In the genomic region with DNA sequence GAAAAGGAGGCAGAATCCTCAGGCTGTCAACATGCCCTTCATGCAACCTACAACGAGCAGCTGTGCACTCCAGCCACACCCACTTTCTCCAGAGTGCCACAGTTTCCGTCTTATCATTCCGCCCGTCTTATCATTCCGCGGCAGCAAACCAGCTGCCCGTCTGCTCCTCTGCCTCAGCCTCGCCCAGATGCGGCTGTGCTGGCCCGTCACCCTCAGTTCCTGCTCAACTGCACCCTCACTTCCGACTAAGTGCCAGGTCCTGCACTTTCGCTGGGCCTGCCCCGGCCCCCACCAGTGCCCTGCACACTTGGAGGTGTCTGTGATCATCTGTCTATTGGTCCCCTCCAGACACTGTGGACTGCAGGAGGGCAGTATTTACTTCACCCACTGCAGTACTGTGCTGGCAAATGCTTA, we compare ENCODE assay signal across 1 cellular context.
A peak's percentile ranks its signal among the peaks of the same experiment; 100 is the strongest.
TF ChIP-seq lines count a peak whose summit lies in the region.

No MANE protein-coding gene starts in this region.

TF ChIP-seq in K562, 482 proteins besides CTCF, POLR2A, EP300 and RAD21 (continued from another document and continues in another):
- TF ChIP-seq ZNF589 (CRISPR knock-in tag; IDR thresholded peaks at IDR 0.05; ENCODE audit: low read depth) (peak; percentile 99), DNMT1 (IDR thresholded peaks at IDR 0.05) (no peak), PHF8 (IDR thresholded peaks at IDR 0.05; ENCODE audit: borderline replicate concordance, low read length) (no peak; the same call in 1 of the 2 replicates), XRCC4 (IDR thresholded peaks at IDR 0.05; ENCODE audit: extremely low read depth, insufficient read depth, insufficient read length) (no peak), ZNF311 (CRISPR knock-in tag; IDR thresholded peaks at IDR 0.05) (0 out of 2 replicates have a peak, but pooled peaks have one; percentile 38), RBM34 (IDR thresholded peaks at IDR 0.05; ENCODE audit: borderline replicate concordance, insufficient read depth, low read length) (no peak), KLF6 (CRISPR knock-in tag; IDR thresholded peaks at IDR 0.05; ENCODE audit: borderline replicate concordance) (peak; percentile 54; the same call in 1 of the 2 replicates), BRD4 (IDR thresholded peaks at IDR 0.05) (no peak), NR0B1 (IDR thresholded peaks at IDR 0.05; ENCODE audit: partially characterized antibody) (no peak), CBX2 (IDR thresholded peaks at IDR 0.05; ENCODE audit: insufficient read depth, low read length, poor library complexity, severe bottlenecking) (no peak), SMARCE1 (IDR thresholded peaks at IDR 0.05) (peak; percentile 98), KDM1A (IDR thresholded peaks at IDR 0.05) (peak; percentile 64 to 80), NKRF (IDR thresholded peaks at IDR 0.05; ENCODE audit: borderline replicate concordance) (peak; percentile 96), NR2F6 (CRISPR knock-in tag; IDR thresholded peaks at IDR 0.05) (no peak), ILF3 (IDR thresholded peaks at IDR 0.05; ENCODE audit: borderline replicate concordance) (no peak), ZNF212 (CRISPR knock-in tag; IDR thresholded peaks at IDR 0.05) (no peak), RNF2 (IDR thresholded peaks at IDR 0.05) (peak; percentile 93), PHF20 (IDR thresholded peaks at IDR 0.05; ENCODE audit: partially characterized antibody) (no peak), ZNF175 (CRISPR knock-in tag; IDR thresholded peaks at IDR 0.05; ENCODE audit: low read depth) (peak; percentile 89; the same call in 1 of the 2 replicates), ZNF780A (CRISPR knock-in tag; IDR thresholded peaks at IDR 0.05) (no peak), MEF2D (tag; conservative IDR thresholded peaks at IDR 0.05; ENCODE audit: low read depth) (peak; percentile 84), EWSR1 (IDR thresholded peaks at IDR 0.05; ENCODE audit: borderline replicate concordance, low read depth, partially characterized antibody) (no peak), CAMTA2 (CRISPR knock-in tag; conservative IDR thresholded peaks at IDR 0.05) (no peak), MXI1 (IDR thresholded peaks at IDR 0.05; ENCODE audit: low read depth, low read length) (peak; percentile 94), HSF4 (CRISPR knock-in tag; IDR thresholded peaks at IDR 0.05; ENCODE audit: borderline replicate concordance) (no peak), SRSF3 (IDR thresholded peaks at IDR 0.05; ENCODE audit: insufficient read depth, low read length) (no peak), ZSCAN32 (CRISPR knock-in tag; IDR thresholded peaks at IDR 0.05) (no peak), BRD9 (IDR thresholded peaks at IDR 0.05; ENCODE audit: low read depth, partially characterized antibody) (no peak), ZNF764 (CRISPR knock-in tag; IDR thresholded peaks at IDR 0.05; ENCODE audit: low read depth) (no peak), KHSRP (IDR thresholded peaks at IDR 0.05) (no peak), ZKSCAN8 (CRISPR knock-in tag; IDR thresholded peaks at IDR 0.05) (peak; percentile 88), RFX5 (IDR thresholded peaks at IDR 0.05; ENCODE audit: low read depth, low read length) (no peak), TGIF2 (CRISPR knock-in tag; IDR thresholded peaks at IDR 0.05) (no peak; the same call in 1 of the 2 replicates)
- TF ChIP-seq, protein P1, sequence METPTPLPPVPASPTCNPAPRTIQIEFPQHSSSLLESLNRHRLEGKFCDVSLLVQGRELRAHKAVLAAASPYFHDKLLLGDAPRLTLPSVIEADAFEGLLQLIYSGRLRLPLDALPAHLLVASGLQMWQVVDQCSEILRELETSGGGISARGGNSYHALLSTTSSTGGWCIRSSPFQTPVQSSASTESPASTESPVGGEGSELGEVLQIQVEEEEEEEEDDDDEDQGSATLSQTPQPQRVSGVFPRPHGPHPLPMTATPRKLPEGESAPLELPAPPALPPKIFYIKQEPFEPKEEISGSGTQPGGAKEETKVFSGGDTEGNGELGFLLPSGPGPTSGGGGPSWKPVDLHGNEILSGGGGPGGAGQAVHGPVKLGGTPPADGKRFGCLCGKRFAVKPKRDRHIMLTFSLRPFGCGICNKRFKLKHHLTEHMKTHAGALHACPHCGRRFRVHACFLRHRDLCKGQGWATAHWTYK (CRISPR knock-in tag; IDR thresholded peaks at IDR 0.05) = peak; percentile 90; the same call in 1 of the 2 replicates
- TF ChIP-seq, protein P2, sequence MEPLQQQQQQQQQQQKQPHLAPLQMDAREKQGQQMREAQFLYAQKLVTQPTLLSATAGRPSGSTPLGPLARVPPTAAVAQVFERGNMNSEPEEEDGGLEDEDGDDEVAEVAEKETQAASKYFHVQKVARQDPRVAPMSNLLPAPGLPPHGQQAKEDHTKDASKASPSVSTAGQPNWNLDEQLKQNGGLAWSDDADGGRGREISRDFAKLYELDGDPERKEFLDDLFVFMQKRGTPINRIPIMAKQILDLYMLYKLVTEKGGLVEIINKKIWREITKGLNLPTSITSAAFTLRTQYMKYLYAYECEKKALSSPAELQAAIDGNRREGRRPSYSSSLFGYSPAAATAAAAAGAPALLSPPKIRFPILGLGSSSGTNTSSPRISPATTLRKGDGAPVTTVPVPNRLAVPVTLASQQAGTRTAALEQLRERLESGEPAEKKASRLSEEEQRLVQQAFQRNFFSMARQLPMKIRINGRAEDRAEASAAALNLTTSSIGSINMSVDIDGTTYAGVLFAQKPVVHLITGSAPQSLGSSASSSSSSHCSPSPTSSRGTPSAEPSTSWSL (CRISPR knock-in tag; IDR thresholded peaks at IDR 0.05; ENCODE audit: borderline replicate concordance) = no peak
- TF ChIP-seq, protein P3, sequence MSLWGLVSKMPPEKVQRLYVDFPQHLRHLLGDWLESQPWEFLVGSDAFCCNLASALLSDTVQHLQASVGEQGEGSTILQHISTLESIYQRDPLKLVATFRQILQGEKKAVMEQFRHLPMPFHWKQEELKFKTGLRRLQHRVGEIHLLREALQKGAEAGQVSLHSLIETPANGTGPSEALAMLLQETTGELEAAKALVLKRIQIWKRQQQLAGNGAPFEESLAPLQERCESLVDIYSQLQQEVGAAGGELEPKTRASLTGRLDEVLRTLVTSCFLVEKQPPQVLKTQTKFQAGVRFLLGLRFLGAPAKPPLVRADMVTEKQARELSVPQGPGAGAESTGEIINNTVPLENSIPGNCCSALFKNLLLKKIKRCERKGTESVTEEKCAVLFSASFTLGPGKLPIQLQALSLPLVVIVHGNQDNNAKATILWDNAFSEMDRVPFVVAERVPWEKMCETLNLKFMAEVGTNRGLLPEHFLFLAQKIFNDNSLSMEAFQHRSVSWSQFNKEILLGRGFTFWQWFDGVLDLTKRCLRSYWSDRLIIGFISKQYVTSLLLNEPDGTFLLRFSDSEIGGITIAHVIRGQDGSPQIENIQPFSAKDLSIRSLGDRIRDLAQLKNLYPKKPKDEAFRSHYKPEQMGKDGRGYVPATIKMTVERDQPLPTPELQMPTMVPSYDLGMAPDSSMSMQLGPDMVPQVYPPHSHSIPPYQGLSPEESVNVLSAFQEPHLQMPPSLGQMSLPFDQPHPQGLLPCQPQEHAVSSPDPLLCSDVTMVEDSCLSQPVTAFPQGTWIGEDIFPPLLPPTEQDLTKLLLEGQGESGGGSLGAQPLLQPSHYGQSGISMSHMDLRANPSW (CRISPR knock-in tag; IDR thresholded peaks at IDR 0.05) = peak; percentile 58; the same call in 1 of the 2 replicates
- TF ChIP-seq, protein P4, sequence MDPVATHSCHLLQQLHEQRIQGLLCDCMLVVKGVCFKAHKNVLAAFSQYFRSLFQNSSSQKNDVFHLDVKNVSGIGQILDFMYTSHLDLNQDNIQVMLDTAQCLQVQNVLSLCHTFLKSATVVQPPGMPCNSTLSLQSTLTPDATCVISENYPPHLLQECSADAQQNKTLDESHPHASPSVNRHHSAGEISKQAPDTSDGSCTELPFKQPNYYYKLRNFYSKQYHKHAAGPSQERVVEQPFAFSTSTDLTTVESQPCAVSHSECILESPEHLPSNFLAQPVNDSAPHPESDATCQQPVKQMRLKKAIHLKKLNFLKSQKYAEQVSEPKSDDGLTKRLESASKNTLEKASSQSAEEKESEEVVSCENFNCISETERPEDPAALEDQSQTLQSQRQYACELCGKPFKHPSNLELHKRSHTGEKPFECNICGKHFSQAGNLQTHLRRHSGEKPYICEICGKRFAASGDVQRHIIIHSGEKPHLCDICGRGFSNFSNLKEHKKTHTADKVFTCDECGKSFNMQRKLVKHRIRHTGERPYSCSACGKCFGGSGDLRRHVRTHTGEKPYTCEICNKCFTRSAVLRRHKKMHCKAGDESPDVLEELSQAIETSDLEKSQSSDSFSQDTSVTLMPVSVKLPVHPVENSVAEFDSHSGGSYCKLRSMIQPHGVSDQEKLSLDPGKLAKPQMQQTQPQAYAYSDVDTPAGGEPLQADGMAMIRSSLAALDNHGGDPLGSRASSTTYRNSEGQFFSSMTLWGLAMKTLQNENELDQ (CRISPR knock-in tag; IDR thresholded peaks at IDR 0.05; ENCODE audit: borderline replicate concordance) = no peak
- TF ChIP-seq, protein P5, sequence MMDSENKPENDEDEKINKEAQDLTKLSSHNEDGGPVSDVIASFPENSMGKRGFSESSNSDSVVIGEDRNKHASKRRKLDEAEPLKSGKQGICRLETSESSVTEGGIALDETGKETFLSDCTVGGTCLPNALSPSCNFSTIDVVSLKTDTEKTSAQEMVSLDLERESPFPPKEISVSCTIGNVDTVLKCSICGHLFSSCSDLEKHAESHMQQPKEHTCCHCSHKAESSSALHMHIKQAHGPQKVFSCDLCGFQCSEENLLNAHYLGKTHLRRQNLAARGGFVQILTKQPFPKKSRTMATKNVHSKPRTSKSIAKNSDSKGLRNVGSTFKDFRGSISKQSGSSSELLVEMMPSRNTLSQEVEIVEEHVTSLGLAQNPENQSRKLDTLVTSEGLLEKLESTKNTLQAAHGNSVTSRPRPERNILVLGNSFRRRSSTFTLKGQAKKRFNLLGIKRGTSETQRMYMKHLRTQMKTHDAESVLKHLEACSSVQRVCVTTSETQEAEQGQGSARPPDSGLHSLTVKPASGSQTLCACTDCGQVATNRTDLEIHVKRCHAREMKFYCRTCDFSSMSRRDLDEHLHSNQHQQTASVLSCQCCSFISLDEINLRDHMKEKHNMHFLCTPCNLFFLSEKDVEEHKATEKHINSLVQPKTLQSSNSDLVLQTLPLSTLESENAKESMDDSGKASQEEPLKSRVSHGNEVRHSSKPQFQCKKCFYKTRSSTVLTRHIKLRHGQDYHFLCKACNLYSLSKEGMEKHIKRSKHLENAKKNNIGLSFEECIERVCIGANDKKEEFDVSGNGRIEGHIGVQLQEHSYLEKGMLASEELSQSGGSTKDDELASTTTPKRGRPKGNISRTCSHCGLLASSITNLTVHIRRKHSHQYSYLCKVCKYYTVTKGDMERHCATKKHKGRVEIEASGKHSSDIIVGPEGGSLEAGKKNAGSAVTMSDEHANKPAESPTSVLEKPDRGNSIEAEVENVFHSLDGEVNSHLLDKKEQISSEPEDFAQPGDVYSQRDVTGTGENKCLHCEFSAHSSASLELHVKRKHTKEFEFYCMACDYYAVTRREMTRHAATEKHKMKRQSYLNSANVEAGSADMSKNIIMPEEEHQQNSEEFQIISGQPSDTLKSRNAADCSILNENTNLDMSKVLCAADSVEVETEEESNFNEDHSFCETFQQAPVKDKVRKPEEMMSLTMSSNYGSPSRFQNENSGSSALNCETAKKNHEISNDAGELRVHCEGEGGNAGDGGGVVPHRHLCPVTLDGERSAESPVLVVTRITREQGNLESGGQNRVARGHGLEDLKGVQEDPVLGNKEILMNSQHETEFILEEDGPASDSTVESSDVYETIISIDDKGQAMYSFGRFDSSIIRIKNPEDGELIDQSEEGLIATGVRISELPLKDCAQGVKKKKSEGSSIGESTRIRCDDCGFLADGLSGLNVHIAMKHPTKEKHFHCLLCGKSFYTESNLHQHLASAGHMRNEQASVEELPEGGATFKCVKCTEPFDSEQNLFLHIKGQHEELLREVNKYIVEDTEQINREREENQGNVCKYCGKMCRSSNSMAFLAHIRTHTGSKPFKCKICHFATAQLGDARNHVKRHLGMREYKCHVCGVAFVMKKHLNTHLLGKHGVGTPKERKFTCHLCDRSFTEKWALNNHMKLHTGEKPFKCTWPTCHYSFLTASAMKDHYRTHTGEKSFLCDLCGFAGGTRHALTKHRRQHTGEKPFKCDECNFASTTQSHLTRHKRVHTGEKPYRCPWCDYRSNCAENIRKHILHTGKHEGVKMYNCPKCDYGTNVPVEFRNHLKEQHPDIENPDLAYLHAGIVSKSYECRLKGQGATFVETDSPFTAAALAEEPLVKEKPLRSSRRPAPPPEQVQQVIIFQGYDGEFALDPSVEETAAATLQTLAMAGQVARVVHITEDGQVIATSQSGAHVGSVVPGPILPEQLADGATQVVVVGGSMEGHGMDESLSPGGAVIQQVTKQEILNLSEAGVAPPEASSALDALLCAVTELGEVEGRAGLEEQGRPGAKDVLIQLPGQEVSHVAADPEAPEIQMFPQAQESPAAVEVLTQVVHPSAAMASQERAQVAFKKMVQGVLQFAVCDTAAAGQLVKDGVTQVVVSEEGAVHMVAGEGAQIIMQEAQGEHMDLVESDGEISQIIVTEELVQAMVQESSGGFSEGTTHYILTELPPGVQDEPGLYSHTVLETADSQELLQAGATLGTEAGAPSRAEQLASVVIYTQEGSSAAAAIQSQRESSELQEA (IDR thresholded peaks at IDR 0.05; ENCODE audit: low read depth) = no peak
- TF ChIP-seq, protein P6, sequence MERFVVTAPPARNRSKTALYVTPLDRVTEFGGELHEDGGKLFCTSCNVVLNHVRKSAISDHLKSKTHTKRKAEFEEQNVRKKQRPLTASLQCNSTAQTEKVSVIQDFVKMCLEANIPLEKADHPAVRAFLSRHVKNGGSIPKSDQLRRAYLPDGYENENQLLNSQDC (CRISPR knock-in tag; IDR thresholded peaks at IDR 0.05) = no peak
- TF ChIP-seq, protein P7, sequence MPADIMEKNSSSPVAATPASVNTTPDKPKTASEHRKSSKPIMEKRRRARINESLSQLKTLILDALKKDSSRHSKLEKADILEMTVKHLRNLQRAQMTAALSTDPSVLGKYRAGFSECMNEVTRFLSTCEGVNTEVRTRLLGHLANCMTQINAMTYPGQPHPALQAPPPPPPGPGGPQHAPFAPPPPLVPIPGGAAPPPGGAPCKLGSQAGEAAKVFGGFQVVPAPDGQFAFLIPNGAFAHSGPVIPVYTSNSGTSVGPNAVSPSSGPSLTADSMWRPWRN (IDR thresholded peaks at IDR 0.05; ENCODE audit: low read depth) = peak; percentile 80
